In the genomic region with DNA sequence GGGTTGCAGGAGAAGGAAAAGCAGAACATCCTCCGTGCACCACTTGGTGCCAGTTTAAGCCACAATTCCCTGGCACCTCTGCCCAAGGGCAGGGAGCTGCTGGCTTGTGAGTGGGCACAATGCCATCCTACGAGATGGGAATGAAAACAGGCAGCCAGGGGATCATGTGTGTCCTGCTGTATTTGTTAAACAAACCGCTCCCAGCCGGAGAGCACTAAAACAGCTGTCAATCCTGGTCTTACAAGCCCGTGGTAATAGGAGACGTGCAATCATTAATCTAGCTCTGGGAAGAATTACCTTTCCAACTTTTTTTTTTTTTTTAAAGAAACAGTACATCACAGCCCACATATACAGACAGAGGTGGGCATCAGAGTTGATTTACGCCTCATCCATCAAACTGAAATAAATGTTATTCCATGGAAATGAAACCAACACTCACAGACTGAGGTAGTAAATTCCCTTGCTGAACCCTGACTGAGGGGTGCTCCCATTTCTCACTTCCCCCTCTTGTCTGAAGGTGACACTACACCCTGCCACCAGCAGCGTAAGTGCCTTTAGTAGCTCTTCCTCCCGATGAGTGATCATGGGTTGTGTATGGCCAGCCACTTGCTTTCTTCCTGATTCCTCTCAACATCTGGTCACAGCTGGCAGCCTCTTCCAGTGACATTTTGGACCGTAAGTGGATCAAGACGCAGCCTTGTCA, we compare ENCODE assay signal across 11 cellular contexts.
A peak's percentile ranks its signal among the peaks of the same experiment; 100 is the strongest.
DNase-seq lines count a peak whose midpoint lies in the region; ATAC-seq and TF ChIP-seq lines count a peak whose summit lies in the region.
"Had no signal": no experiment of that assay in that cellular context is flagged by ENCODE, and none has a peak within 500 bp of the region (broad histone marks: within the 10 kb centered on the region; RNA-seq: fewer than 3 reads in every experiment).

No MANE protein-coding gene starts in this region.

- peak; percentile 58 for DNase-seq in DMS 273 treated with DMSO at 0.1 percent for 48 hours (lab: John Stamatoyannopoulos, UW)
- DNase-seq in NCI-H187 treated with DMSO at 0.1 percent for 48 hours (lab: John Stamatoyannopoulos, UW) = peak; percentile 20
- no peak for DNase-seq in RWPE2 (ENCODE audit: low spot score)
- no peak for DNase-seq in activated gamma-delta T cell (lab: John Stamatoyannopoulos, UW)
- DNase-seq: naive B cell; stimulated activated naive CD4-positive, alpha-beta T cell had no signal

- H3K27me3 ChIP-seq in RWPE2 (ENCODE audit: insufficient read depth, poor library complexity, severe bottlenecking) (peaks cover 4% of the 10 kb centered on the region), mucosa of rectum (ENCODE audit: control insufficient read depth in 2 of 2, insufficient read depth in 2 of 2, low read length in 2 of 2) (no peaks in the 10 kb centered on the region)
- H3K27me3 ChIP-seq: BLaER1 had no signal

- H3K36me3 ChIP-seq in RWPE2 (ENCODE audit: low read depth) (no peaks in the 10 kb centered on the region), mucosa of rectum (ENCODE audit: control insufficient read depth in 2 of 2, insufficient read depth in 2 of 2, low read length in 2 of 2) (no peaks in the 10 kb centered on the region)
- H3K36me3 ChIP-seq: BLaER1 had no signal

- H3K27ac ChIP-seq in RWPE2 (ENCODE audit: poor library complexity, severe bottlenecking) (no peak overlapping the region), mucosa of rectum (ENCODE audit: low read depth in 2 of 2, low read length in 2 of 2) (peak overlapping the region; percentile 17 to 66)
- H3K27ac ChIP-seq: BLaER1 had no signal

- H3K4me1 ChIP-seq in RWPE2 (ENCODE audit: insufficient read depth, poor library complexity, severe bottlenecking) = no peaks in the 10 kb centered on the region
- peaks cover 5 to 17% of the 10 kb centered on the region in 2 donors for H3K4me1 ChIP-seq in mucosa of rectum (ENCODE audit: control insufficient read depth in 2 of 2, insufficient read depth in 2 of 2, low read length in 2 of 2)

- H3K9me3 ChIP-seq in RWPE2 (ENCODE audit: severe bottlenecking) (no peaks in the 10 kb centered on the region), mucosa of rectum (ENCODE audit: control insufficient read depth in 2 of 2, low read length in 2 of 2) (no peaks in the 10 kb centered on the region)
- H3K9me3 ChIP-seq: BLaER1 had no signal

- H3K9ac ChIP-seq in mucosa of rectum (ENCODE audit: low read depth in 1 of 2, low read length in 2 of 2) = peak overlapping the region in 1 of 2 donors; percentile 3
- H3K9ac ChIP-seq: BLaER1 had no signal

- no peak for TF ChIP-seq CTCF in RWPE2 (IDR thresholded peaks at IDR 0.05; ENCODE audit: poor library complexity, severe bottlenecking)

- ATAC-seq in RWPE2 (ENCODE audit: low read depth) (peak; percentile 31; the same call in 1 of the 3 replicates), HG03571 (IDR thresholded peaks at IDR 0.05; ENCODE audit: unreplicated experiment) (no peak), HG02610 (IDR thresholded peaks at IDR 0.05; ENCODE audit: unreplicated experiment) (no peak), HG02938 (IDR thresholded peaks at IDR 0.05; ENCODE audit: unreplicated experiment) (no peak)

- H3K4me3 ChIP-seq in RWPE2 (ENCODE audit: severe bottlenecking) (no peak overlapping the region), mucosa of rectum (ENCODE audit: low read length in 2 of 2) (peak overlapping the region; percentile 23 to 44)
- H3K4me3 ChIP-seq: BLaER1 had no signal

Comparison
In these comparisons a context has a peak if more than half of its experiments do, and no peak if none do; other contexts are left out.
1. DNase-seq: peak in DMS 273 treated with DMSO at 0.1 percent for 48 hours (single experiment) and NCI-H187 treated with DMSO at 0.1 percent for 48 hours (single experiment); none in RWPE2 (single experiment) and activated gamma-delta T cell (single experiment).